Comparison of ENCODE assay signal across 33 cellular contexts in the genomic region with DNA sequence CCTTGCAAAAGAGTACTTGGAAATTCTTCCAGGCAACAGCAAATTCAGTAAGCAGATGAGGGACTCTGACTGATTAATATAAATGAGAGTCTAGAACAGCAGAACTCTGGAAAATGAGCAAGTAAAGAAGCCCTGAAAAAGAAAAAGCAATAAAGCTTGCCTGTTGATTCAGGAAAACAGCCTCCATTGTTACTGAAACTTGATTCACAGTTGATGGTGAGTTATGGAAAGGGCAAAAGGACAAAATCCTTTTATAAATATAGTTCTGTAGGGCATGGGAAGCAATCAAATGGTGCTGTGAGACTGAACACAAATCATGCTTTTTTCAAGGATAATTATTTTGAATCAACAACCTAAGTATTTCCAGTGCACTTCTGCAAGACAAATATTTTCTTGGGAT.
"Had no signal": no experiment of that assay in that cellular context is flagged by ENCODE, and none has a peak within 500 bp of the region (broad histone marks: within the 10 kb centered on the region; RNA-seq: fewer than 3 reads in every experiment).

No MANE protein-coding gene starts in this region.

- H3K27ac Mint-ChIP-seq: activated CD4-positive, alpha-beta memory T cell treated with anti-CD3 and anti-CD28 coated beads for 36 hours; activated naive CD4-positive, alpha-beta T cell treated with anti-CD3 and anti-CD28 coated beads, Interleukin-2, amount 10 ng/mL, durations not matched to agents 7 days and 5 days; activated naive CD8-positive, alpha-beta T cell; activated naive CD8-positive, alpha-beta T cell treated with anti-CD3 and anti-CD28 coated beads, Interleukin-2, amount 50 U/mL, for 24 hours; activated T-helper 1 cell treated with anti-CD3 and anti-CD28 coated beads, Interleukin-12 subunit alpha, Interleukin-12 subunit beta, Interleukin-2, Interleukin-4 antibody, amounts not matched to agents 30 ng/mL and 10 ng/mL and 1 ng/mL, durations not matched to agents 14 hours and 24 hours and 36 hours; T-helper 1 cell treated with Interleukin-12 subunit alpha and Interleukin-12 subunit beta and Interleukin-4 antibody, amounts not matched to agents 30 μg/mL and 1 μg/mL, for 36 hours; T-helper 2 cell treated with Interferon-gamma antibody and Interleukin-4, amounts not matched to agents 5 μg/mL and 100 μg/mL, for 36 hours; WTC11 had no signal

- FAIRE-seq: TTC549 had no signal

- H3K27me3 Mint-ChIP-seq: activated naive CD8-positive, alpha-beta T cell had no signal

- ATAC-seq: activated CD4-positive, CD25-positive, alpha-beta regulatory T cell treated with anti-CD3 and anti-CD28 coated beads, Interleukin-2, amount 50 U/mL, for 24 hours; activated naive CD8-positive, alpha-beta T cell treated with anti-CD3 and anti-CD28 coated beads, Interleukin-2, amount 50 U/mL, for 24 hours; activated T-cell treated with anti-CD3 and anti-CD28 coated beads, Interleukin-2, amount 50 U/mL, for 4 hours; WTC11 had no signal

- H3K4me3 Mint-ChIP-seq: activated CD4-positive, alpha-beta memory T cell treated with anti-CD3 and anti-CD28 coated beads for 36 hours; activated naive CD4-positive, alpha-beta T cell treated with anti-CD3 and anti-CD28 coated beads, Interleukin-2, amount 10 ng/mL, durations not matched to agents 7 days and 5 days; activated naive CD8-positive, alpha-beta T cell; activated naive CD8-positive, alpha-beta T cell treated with anti-CD3 and anti-CD28 coated beads, Interleukin-2, amount 50 U/mL, for 24 hours; activated T-cell treated with anti-CD3 and anti-CD28 coated beads, Interleukin-2, amount 50 U/mL, for 4 hours; activated T-helper 1 cell treated with anti-CD3 and anti-CD28 coated beads, Interleukin-12 subunit alpha, Interleukin-12 subunit beta, Interleukin-2, Interleukin-4 antibody, amounts not matched to agents 30 ng/mL and 10 ng/mL and 1 ng/mL, durations not matched to agents 14 hours and 24 hours and 36 hours; T-helper 1 cell treated with Interleukin-12 subunit alpha and Interleukin-12 subunit beta and Interleukin-4 antibody, amounts not matched to agents 30 μg/mL and 1 μg/mL, for 36 hours; T-helper 2 cell treated with Interferon-gamma antibody and Interleukin-4, amounts not matched to agents 5 μg/mL and 100 μg/mL, for 36 hours; WTC11 had no signal

- H3K4me1 Mint-ChIP-seq: activated naive CD4-positive, alpha-beta T cell treated with anti-CD3 and anti-CD28 coated beads, Interleukin-2, amount 10 ng/mL, durations not matched to agents 7 days and 5 days; activated naive CD8-positive, alpha-beta T cell treated with anti-CD3 and anti-CD28 coated beads, Interleukin-2, amount 50 U/mL, for 24 hours had no signal

- DNase-seq: activated CD4-positive, alpha-beta memory T cell treated with anti-CD3 and anti-CD28 coated beads for 36 hours; activated CD4-positive, alpha-beta T cell treated with anti-CD3 and anti-CD28 coated beads for 4 hours; activated CD4-positive, alpha-beta T cell treated with anti-CD3 and anti-CD28 coated beads, Interleukin-2, amount 50 U/mL, for 1 hour; activated CD8-positive, alpha-beta memory T cell treated with anti-CD3 and anti-CD28 coated beads, Interleukin-2, amount 50 U/mL, for 4 hours; activated gamma-delta T cell treated with Interleukin-2 at 50 U/mL for 16 hours; activated naive CD4-positive, alpha-beta T cell treated with anti-CD3 and anti-CD28 coated beads, Interleukin-2, amount 10 ng/mL, durations not matched to agents 7 days and 5 days; activated naive CD8-positive, alpha-beta T cell treated with anti-CD3 and anti-CD28 coated beads, Interleukin-2, amount 50 U/mL, for 24 hours; activated T-cell treated with anti-CD3 and anti-CD28 coated beads for 4 hours; activated T-cell treated with anti-CD3 and anti-CD28 coated beads, Interleukin-2, amount 50 U/mL, for 4 hours; anterior cingulate cortex; brain microvascular endothelial cell; central memory CD4-positive, alpha-beta T cell; Karpas-422; KBM-7; NCI-H1105; NCI-H1417 treated with DMSO at 0.1 percent for 48 hours; NCI-H187 treated with DMSO at 0.1 percent for 48 hours; NCI-H2081; NCI-H226; NCI-H446 treated with DMSO at 0.1 percent for 48 hours; NCI-H524; NCI-H748 treated with DMSO at 0.1 percent for 48 hours; NK-92 treated with Interleukin-12 subunit alpha and Interleukin-12 subunit beta, amount 100 ng/mL, for 24 hours; Right ventricle myocardium superior; SJCRH30; SK-N-SH had no signal

- H3K36me3 Mint-ChIP-seq: activated CD4-positive, alpha-beta memory T cell treated with anti-CD3 and anti-CD28 coated beads for 36 hours; activated naive CD4-positive, alpha-beta T cell treated with anti-CD3 and anti-CD28 coated beads, Interleukin-2, amount 10 ng/mL, durations not matched to agents 7 days and 5 days; activated naive CD8-positive, alpha-beta T cell; WTC11 had no signal

- H3K9me3 Mint-ChIP-seq: activated CD4-positive, alpha-beta memory T cell treated with anti-CD3 and anti-CD28 coated beads for 36 hours; activated naive CD4-positive, alpha-beta T cell treated with anti-CD3 and anti-CD28 coated beads, Interleukin-2, amount 10 ng/mL, durations not matched to agents 7 days and 5 days; activated naive CD8-positive, alpha-beta T cell treated with anti-CD3 and anti-CD28 coated beads, Interleukin-2, amount 50 U/mL, for 24 hours; activated T-cell treated with anti-CD3 and anti-CD28 coated beads, Interleukin-2, amount 50 U/mL, for 4 hours; activated T-helper 1 cell treated with anti-CD3 and anti-CD28 coated beads, Interleukin-12 subunit alpha, Interleukin-12 subunit beta, Interleukin-2, Interleukin-4 antibody, amounts not matched to agents 30 ng/mL and 10 ng/mL and 1 ng/mL, durations not matched to agents 14 hours and 24 hours and 36 hours; T-helper 1 cell treated with Interleukin-12 subunit alpha and Interleukin-12 subunit beta and Interleukin-4 antibody, amounts not matched to agents 30 μg/mL and 1 μg/mL, for 36 hours; T-helper 2 cell treated with Interferon-gamma antibody and Interleukin-4, amounts not matched to agents 5 μg/mL and 100 μg/mL, for 36 hours; WTC11 had no signal
